Comparison of ENCODE assay signal across 3 cellular contexts in genomic region chr13:69107436-69107835, GRCh38.
"Had no signal": no experiment of that assay in that cellular context is flagged by ENCODE, and none has a peak within 500 bp of the region (broad histone marks: within the 10 kb centered on the region; RNA-seq: fewer than 3 reads in every experiment).

No MANE protein-coding gene starts in this region.

- H3K4me3 ChIP-seq: GM12878 had no signal

- ATAC-seq: GM12878 had no signal

- DNase-seq: GDM1, GF-D8 had no signal
